ENCODE assay signal across 1 cellular context in the genomic region with DNA sequence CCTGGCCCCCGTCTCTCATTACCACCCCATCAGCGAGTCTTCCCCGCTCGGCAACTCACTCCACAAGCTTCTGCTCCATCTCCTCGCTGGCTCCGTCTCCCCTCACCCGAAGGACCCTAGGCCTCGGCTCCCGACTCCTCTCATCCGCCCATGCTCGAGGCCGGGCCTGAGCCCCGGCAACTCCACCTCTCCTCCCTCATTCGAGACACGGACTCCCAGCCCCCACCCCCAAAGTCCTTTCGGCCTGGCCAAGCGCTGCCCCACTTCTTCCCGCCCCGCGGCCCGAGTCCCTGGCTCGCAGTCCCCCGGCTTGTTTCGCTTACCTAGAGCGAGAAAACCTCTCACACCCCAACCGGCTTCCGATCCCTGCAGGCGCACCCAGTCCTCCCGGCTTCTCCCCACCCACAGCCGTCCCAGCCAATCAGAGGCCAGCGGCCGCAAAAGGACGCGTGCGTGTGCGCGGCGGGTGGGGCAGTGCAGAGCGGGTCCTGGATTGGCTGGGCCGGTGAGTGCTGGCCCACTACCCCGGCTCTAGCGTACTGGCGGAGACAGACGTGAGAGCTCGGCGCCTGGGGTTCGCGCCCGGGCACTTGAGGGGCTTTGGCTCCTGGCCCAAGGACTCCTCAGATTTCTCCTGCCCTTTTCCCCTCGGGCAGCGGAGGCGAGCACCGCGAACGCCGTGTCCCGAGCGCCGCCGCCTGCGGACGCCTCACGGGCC.
TF ChIP-seq lines count a peak whose summit lies in the region.

Gene HIGD1A (minus strand): TSS at position 378 of the 718 bp plus-strand sequence. CDS start 10,237 bp downstream, outside the sequence.

TF ChIP-seq in A549, 52 proteins besides CTCF, POLR2A, EP300 and RAD21 (continued from another document):
- TF ChIP-seq MAZ (IDR thresholded peaks at IDR 0.05; ENCODE audit: borderline replicate concordance, low read depth, low read length): no peak
- no peak for TF ChIP-seq CBX2 (IDR thresholded peaks at IDR 0.05; ENCODE audit: borderline replicate concordance, low read depth)
- TF ChIP-seq CEBPB (IDR thresholded peaks at IDR 0.05): no peak
- no peak for TF ChIP-seq KDM1A (IDR thresholded peaks at IDR 0.05; ENCODE audit: low read depth)
- peak in 1 of 2 experiments; percentile 49; a peak in 1 of 5 replicates for TF ChIP-seq JUN (IDR thresholded peaks at IDR 0.05)
- TF ChIP-seq SMC3 (IDR thresholded peaks at IDR 0.05): no peak
- TF ChIP-seq, protein P1, sequence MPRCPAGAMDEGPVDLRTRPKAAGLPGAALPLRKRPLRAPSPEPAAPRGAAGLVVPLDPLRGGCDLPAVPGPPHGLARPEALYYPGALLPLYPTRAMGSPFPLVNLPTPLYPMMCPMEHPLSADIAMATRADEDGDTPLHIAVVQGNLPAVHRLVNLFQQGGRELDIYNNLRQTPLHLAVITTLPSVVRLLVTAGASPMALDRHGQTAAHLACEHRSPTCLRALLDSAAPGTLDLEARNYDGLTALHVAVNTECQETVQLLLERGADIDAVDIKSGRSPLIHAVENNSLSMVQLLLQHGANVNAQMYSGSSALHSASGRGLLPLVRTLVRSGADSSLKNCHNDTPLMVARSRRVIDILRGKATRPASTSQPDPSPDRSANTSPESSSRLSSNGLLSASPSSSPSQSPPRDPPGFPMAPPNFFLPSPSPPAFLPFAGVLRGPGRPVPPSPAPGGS (IDR thresholded peaks at IDR 0.05): no peak; the same call in 2 of the 3 replicates
- TF ChIP-seq EHMT2 (IDR thresholded peaks at IDR 0.05; ENCODE audit: low read depth): no peak
- TF ChIP-seq ESRRA (IDR thresholded peaks at IDR 0.05; ENCODE audit: borderline replicate concordance, low read length): no peak
- TF ChIP-seq MAX (IDR thresholded peaks at IDR 0.05): peak; percentile 54; the same call in 1 of the 2 replicates
- TF ChIP-seq, protein P2, sequence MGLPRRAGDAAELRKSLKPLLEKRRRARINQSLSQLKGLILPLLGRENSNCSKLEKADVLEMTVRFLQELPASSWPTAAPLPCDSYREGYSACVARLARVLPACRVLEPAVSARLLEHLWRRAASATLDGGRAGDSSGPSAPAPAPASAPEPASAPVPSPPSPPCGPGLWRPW (IDR thresholded peaks at IDR 0.05): no peak
- TF ChIP-seq HOXA7 (CRISPR knock-in tag; IDR thresholded peaks at IDR 0.05): no peak
- TF ChIP-seq PHF8 (IDR thresholded peaks at IDR 0.05; ENCODE audit: borderline replicate concordance, low read depth): peak; percentile 64
- TF ChIP-seq RCOR1 (IDR thresholded peaks at IDR 0.05; ENCODE audit: low read depth, low read length): no peak
- no peak for TF ChIP-seq GATA3 (IDR thresholded peaks at IDR 0.05; ENCODE audit: borderline replicate concordance)
- TF ChIP-seq FOSB (CRISPR knock-in tag; IDR thresholded peaks at IDR 0.05): no peak
- TF ChIP-seq HOXB13 (CRISPR knock-in tag; IDR thresholded peaks at IDR 0.05; ENCODE audit: low read depth): no peak
- TF ChIP-seq NR3C1 (IDR thresholded peaks at IDR 0.05): no peak
- TF ChIP-seq NFE2L2 (conservative IDR thresholded peaks at IDR 0.05; ENCODE audit: low read length): no peak
- TF ChIP-seq MAFK (IDR thresholded peaks at IDR 0.05; ENCODE audit: partially characterized antibody): no peak
- no peak for TF ChIP-seq CBX8 (IDR thresholded peaks at IDR 0.05)
- TF ChIP-seq RFX5 (IDR thresholded peaks at IDR 0.05): peak; percentile 69; the same call in 1 of the 2 replicates
- TF ChIP-seq, protein P3, sequence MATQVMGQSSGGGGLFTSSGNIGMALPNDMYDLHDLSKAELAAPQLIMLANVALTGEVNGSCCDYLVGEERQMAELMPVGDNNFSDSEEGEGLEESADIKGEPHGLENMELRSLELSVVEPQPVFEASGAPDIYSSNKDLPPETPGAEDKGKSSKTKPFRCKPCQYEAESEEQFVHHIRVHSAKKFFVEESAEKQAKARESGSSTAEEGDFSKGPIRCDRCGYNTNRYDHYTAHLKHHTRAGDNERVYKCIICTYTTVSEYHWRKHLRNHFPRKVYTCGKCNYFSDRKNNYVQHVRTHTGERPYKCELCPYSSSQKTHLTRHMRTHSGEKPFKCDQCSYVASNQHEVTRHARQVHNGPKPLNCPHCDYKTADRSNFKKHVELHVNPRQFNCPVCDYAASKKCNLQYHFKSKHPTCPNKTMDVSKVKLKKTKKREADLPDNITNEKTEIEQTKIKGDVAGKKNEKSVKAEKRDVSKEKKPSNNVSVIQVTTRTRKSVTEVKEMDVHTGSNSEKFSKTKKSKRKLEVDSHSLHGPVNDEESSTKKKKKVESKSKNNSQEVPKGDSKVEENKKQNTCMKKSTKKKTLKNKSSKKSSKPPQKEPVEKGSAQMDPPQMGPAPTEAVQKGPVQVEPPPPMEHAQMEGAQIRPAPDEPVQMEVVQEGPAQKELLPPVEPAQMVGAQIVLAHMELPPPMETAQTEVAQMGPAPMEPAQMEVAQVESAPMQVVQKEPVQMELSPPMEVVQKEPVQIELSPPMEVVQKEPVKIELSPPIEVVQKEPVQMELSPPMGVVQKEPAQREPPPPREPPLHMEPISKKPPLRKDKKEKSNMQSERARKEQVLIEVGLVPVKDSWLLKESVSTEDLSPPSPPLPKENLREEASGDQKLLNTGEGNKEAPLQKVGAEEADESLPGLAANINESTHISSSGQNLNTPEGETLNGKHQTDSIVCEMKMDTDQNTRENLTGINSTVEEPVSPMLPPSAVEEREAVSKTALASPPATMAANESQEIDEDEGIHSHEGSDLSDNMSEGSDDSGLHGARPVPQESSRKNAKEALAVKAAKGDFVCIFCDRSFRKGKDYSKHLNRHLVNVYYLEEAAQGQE (IDR thresholded peaks at IDR 0.05): no peak
- no peak for TF ChIP-seq POLR2AphosphoS2 (conservative IDR thresholded peaks at IDR 0.05; ENCODE audit: low read length)
- no peak for TF ChIP-seq USF2 (IDR thresholded peaks at IDR 0.05)
- no peak for TF ChIP-seq HEYL (CRISPR knock-in tag; IDR thresholded peaks at IDR 0.05)
- no peak for TF ChIP-seq KDM5A (IDR thresholded peaks at IDR 0.05)
- no peak for TF ChIP-seq FOSL2 (IDR thresholded peaks at IDR 0.05)
- TF ChIP-seq FOSL2 (CRISPR knock-in tag; IDR thresholded peaks at IDR 0.05): no peak
- 0 out of 2 replicates have a peak, but pooled peaks have one; percentile 44 for TF ChIP-seq TFCP2L1 (CRISPR knock-in tag; IDR thresholded peaks at IDR 0.05)
- no peak for TF ChIP-seq RNF2 (IDR thresholded peaks at IDR 0.05; ENCODE audit: borderline replicate concordance, low read depth)
- TF ChIP-seq ZNF302 (CRISPR knock-in tag; IDR thresholded peaks at IDR 0.05): no peak
- no peak for TF ChIP-seq CHD4 (IDR thresholded peaks at IDR 0.05; ENCODE audit: borderline replicate concordance)
- no peak for TF ChIP-seq MYC (IDR thresholded peaks at IDR 0.05; ENCODE audit: borderline replicate concordance, low read length)
- TF ChIP-seq HDAC2 (IDR thresholded peaks at IDR 0.05): no peak
- TF ChIP-seq JUNB (IDR thresholded peaks at IDR 0.05): no peak
- no peak for TF ChIP-seq PBX3 (IDR thresholded peaks at IDR 0.05)
- no peak for TF ChIP-seq BHLHE40 (IDR thresholded peaks at IDR 0.05; ENCODE audit: low read depth, low read length)
- no peak for TF ChIP-seq SREBF2 (IDR thresholded peaks at IDR 0.05)
- no peak for TF ChIP-seq ZSCAN20 (CRISPR knock-in tag; IDR thresholded peaks at IDR 0.05)
TF ChIP-seq in A549: peak in this region for 6.
